ENCODE assay signal across 19 cellular contexts in the genomic region with DNA sequence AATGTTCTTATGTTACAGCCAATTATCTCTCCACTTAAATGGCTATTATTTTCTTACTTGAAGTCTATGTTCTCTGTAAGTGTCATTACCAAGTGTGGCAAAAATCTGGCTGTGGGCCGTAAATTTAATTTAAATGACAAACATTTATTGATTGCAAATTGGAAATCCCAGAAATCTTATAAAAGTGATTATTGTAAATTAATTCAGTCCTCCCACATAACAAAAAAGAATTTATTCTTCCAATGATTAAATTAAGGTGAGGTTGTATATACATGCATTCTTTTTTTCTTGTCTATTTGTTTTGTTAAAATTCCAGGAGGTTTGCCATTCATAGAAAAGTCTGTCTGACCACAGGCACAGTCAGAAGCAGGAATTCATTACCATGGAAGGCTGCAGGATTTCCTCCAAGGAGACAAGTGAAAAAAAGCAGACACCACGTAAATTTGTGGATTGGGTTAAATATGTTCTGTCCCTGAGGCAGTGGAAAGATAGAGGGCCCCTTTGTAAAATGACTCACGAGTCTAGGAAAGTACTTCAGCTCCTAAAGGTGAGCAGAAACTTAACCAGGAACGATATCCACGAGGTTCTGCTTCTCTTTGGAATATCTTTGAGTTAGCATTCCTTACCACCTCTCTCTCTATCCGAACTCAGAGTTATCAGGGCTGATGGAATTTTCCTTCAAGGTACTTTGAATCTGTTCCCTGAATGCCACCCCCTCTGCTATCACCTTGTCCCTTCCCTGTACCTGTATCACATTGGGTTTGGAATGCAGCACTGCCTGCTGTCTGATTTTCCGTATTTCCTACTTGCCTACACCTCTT. TPM values are rescaled to one million over a fixed set of nuclear protein-coding genes. Genes with fewer than 3 reads are reported as not detected.
DNase-seq lines count a peak whose midpoint lies in the region; ATAC-seq, FAIRE-seq and TF ChIP-seq lines count a peak whose summit lies in the region.
"Had no signal": no experiment of that assay in that cellular context is flagged by ENCODE, and none has a peak within 500 bp of the region (broad histone marks: within the 10 kb centered on the region; RNA-seq: fewer than 3 reads in every experiment).

No MANE protein-coding gene starts in this region.

- H3K27me3 ChIP-seq in keratinocyte (ENCODE audit: control insufficient read depth, extremely low read depth, insufficient read depth, low read length) (peaks cover 3% of the 10 kb centered on the region), stomach smooth muscle (ENCODE audit: control insufficient read depth in 1 of 2, insufficient read depth in 2 of 2, low read length in 2 of 2) (no peaks in the 10 kb centered on the region)
- H3K27me3 ChIP-seq: brain microvascular endothelial cell had no signal

- H3K27ac ChIP-seq in keratinocyte (ENCODE audit: control insufficient read depth, insufficient read depth, low read length), result no peak overlapping the region
- peak overlapping the region; percentile 47 for H3K27ac ChIP-seq in stomach smooth muscle (ENCODE audit: low read length)
- H3K27ac ChIP-seq: brain microvascular endothelial cell had no signal

- H2AFZ ChIP-seq in keratinocyte (ENCODE audit: control insufficient read depth, low read length), result peak overlapping the region; percentile 19

- H3K4me2 ChIP-seq in keratinocyte (ENCODE audit: control insufficient read depth, extremely low read depth, insufficient read depth, low read depth, low read length), result no peak overlapping the region

- no peaks in the 10 kb centered on the region for H3K9me1 ChIP-seq in keratinocyte (ENCODE audit: control insufficient read depth, extremely low read depth, insufficient read depth, low read length)

- H3K27ac Mint-ChIP-seq in activated T-cell treated with anti-CD3 and anti-CD28 coated beads, Interleukin-2, amount 50 U/mL, for 72 hours, result no peak overlapping the region
- H3K27ac Mint-ChIP-seq: CD8-positive, alpha-beta T cell; effector memory CD8-positive, alpha-beta T cell had no signal

- dilution Hi-C loops in keratinocyte (cut with MboI; ENCODE audit: extremely low pct_ligation_motif_present, low sequenced_read_pairs), result no loop called here

- H3K4me1 ChIP-seq in keratinocyte (ENCODE audit: control insufficient read depth, extremely low read depth, insufficient read depth, low read length) (no peaks in the 10 kb centered on the region), stomach smooth muscle (ENCODE audit: control insufficient read depth, insufficient read depth, low read length) (peaks cover 36% of the 10 kb centered on the region)

- ATAC-seq in activated T-cell treated with anti-CD3 and anti-CD28 coated beads, Interleukin-2, amount 50 U/mL, for 72 hours (replicated peaks in 1 of 2), result no peak
- ATAC-seq: CD8-positive, alpha-beta T cell; effector memory CD8-positive, alpha-beta T cell; left colon had no signal

- no peaks in the 10 kb centered on the region for H3K36me3 Mint-ChIP-seq in activated T-cell treated with anti-CD3 and anti-CD28 coated beads, Interleukin-2, amount 50 U/mL, for 72 hours (ENCODE audit: insufficient read depth in 2 of 2)
- H3K36me3 Mint-ChIP-seq: CD8-positive, alpha-beta T cell had no signal

- H3K4me1 Mint-ChIP-seq in activated T-cell treated with anti-CD3 and anti-CD28 coated beads, Interleukin-2, amount 50 U/mL, for 72 hours (ENCODE audit: low read depth), result no peaks in the 10 kb centered on the region

- H3K9me3 ChIP-seq in keratinocyte (ENCODE audit: control insufficient read depth, low read depth, low read length) (no peaks in the 10 kb centered on the region), stomach smooth muscle (ENCODE audit: control insufficient read depth in 2 of 2, low read length in 2 of 2) (no peaks in the 10 kb centered on the region)

- no peaks in the 10 kb centered on the region for H3K9me3 Mint-ChIP-seq in activated T-cell treated with anti-CD3 and anti-CD28 coated beads, Interleukin-2, amount 50 U/mL, for 72 hours
- H3K9me3 Mint-ChIP-seq: CD8-positive, alpha-beta T cell; nephron had no signal

- H3K36me3 ChIP-seq in keratinocyte (ENCODE audit: control insufficient read depth in 2 of 2, extremely low read depth in 1 of 2, insufficient read depth in 2 of 2, low read length in 2 of 2) (no peaks in the 10 kb centered on the region), stomach smooth muscle (ENCODE audit: control insufficient read depth in 2 of 2, insufficient read depth in 2 of 2, low read length in 2 of 2) (no peaks in the 10 kb centered on the region)
- H3K36me3 ChIP-seq: brain microvascular endothelial cell had no signal

- H4K20me1 ChIP-seq in keratinocyte (ENCODE audit: control insufficient read depth, extremely low read depth, insufficient read depth, low read length), result no peaks in the 10 kb centered on the region

- peak; percentile 58 for FAIRE-seq in keratinocyte (lab: Jason Lieb, UNC)
- FAIRE-seq: A204.1 had no signal

- H3K9ac ChIP-seq in keratinocyte (ENCODE audit: control insufficient read depth, extremely low read depth, insufficient read depth, low read length), result no peak overlapping the region
- no peak overlapping the region for H3K9ac ChIP-seq in stomach smooth muscle (ENCODE audit: low read length in 2 of 2)

- no peaks in the 10 kb centered on the region for H3K79me2 ChIP-seq in keratinocyte (ENCODE audit: control insufficient read depth, insufficient read depth, low read length)

- H3K4me3 Mint-ChIP-seq in activated T-cell treated with anti-CD3 and anti-CD28 coated beads, Interleukin-2, amount 50 U/mL, for 72 hours, result no peak overlapping the region
- H3K4me3 Mint-ChIP-seq: CD8-positive, alpha-beta T cell; effector memory CD8-positive, alpha-beta T cell; nephron had no signal

- H3K4me3 ChIP-seq in astrocyte of the cerebellum (ENCODE audit: low read depth, low read length) (no peak overlapping the region), keratinocyte (ENCODE audit: control insufficient read depth in 2 of 3, extremely low read depth in 1 of 3, insufficient read depth in 2 of 3, low read depth in 1 of 3, low read length in 3 of 3) (no peak overlapping the region), stomach smooth muscle (ENCODE audit: low read length in 2 of 2) (no peak overlapping the region)

- H3K27me3 Mint-ChIP-seq in activated T-cell treated with anti-CD3 and anti-CD28 coated beads, Interleukin-2, amount 50 U/mL, for 72 hours (ENCODE audit: low read depth), result no peaks in the 10 kb centered on the region
- H3K27me3 Mint-ChIP-seq: effector memory CD8-positive, alpha-beta T cell had no signal

- DNase-seq in NCI-H2029 treated with DMSO at 0.1 percent for 48 hours (lab: John Stamatoyannopoulos, UW) (peak; percentile 40), NCI-H2029 (lab: John Stamatoyannopoulos, UW) (no peak), astrocyte of the cerebellum (ENCODE audit: low read depth) (peak; percentile 80), keratinocyte (ENCODE audit: low read depth, low spot score) (no peak), GM10266 (ENCODE audit: extremely low spot score) (no peak), mucosa of gallbladder (ENCODE audit: low spot score) (no peak)
- DNase-seq in activated T-cell treated with anti-CD3 and anti-CD28 coated beads, Interleukin-2, amount 50 U/mL, for 72 hours, result no peak
- DNase-seq: activated CD8-positive, alpha-beta memory T cell treated with anti-CD3 and anti-CD28 coated beads for 24 hours; activated gamma-delta T cell; brain microvascular endothelial cell; CD8-positive, alpha-beta T cell; effector memory CD8-positive, alpha-beta T cell; left colon; NCI-H2171; NK-92 treated with Interleukin-12 subunit alpha and Interleukin-12 subunit beta, amount 100 ng/mL, for 24 hours; stimulated activated naive CD4-positive, alpha-beta T cell treated with Interleukin-2 at 50 U/mL for 16 hours had no signal

- no peak for TF ChIP-seq CTCF in astrocyte of the cerebellum (IDR thresholded peaks at IDR 0.05; ENCODE audit: low read depth, low read length, missing control alignments)
- no peak for TF ChIP-seq CTCF in keratinocyte (optimal IDR thresholded peaks at IDR 0.05 in 1 of 3, IDR thresholded peaks at IDR 0.05 in 1 of 3, conservative IDR thresholded peaks at IDR 0.05 in 1 of 3; ENCODE audit: extremely low read depth in 1 of 3, insufficient read depth in 2 of 3, low read length in 3 of 3)
- TF ChIP-seq CTCF in GM10266 (IDR thresholded peaks at IDR 0.05; ENCODE audit: control insufficient read depth, insufficient read depth, low read depth, missing control alignments), result no peak

- in situ Hi-C loops in astrocyte of the cerebellum (cut with HindIII; ENCODE audit: low sequenced_read_pairs), result no loop called here

RNA-seq across cellular contexts. Expression of a gene that starts 10.7 kb away (rescaled TPM):
- polyA plus RNA-seq in keratinocyte, result 0.08 to 0.18 TPM (median 0.14 TPM) in 3 replicates
- 0.04 TPM for polyA plus RNA-seq in keratinocyte (2011; ENCODE audit: low read depth)
- polyA plus RNA-seq in keratinocyte (2011; cell fraction: cytosol; rRNA removed), result 0.04 TPM in 2 replicates
- polyA plus RNA-seq in keratinocyte (2011; cell fraction: nucleus; rRNA removed), result 0.03 and 0.24 TPM in 2 replicates
- 0.08 and 0.18 TPM in 2 replicates for polyA plus RNA-seq in keratinocyte (2012; ENCODE audit: low replicate concordance)
- polyA minus RNA-seq in keratinocyte, result 0.03 to 0.77 TPM in 2 of 3 replicates, not detected in the other
- not detected for polyA minus RNA-seq in keratinocyte (2011; cell fraction: cytosol; rRNA and poly(A)+ RNA removed)
- 0.16 and 0.21 TPM in 2 replicates for polyA minus RNA-seq in keratinocyte (2011; cell fraction: nucleus; rRNA and poly(A)+ RNA removed)
- not detected for total RNA-seq in activated T-cell treated with anti-CD3 and anti-CD28 coated beads, Interleukin-2, amount 50 U/mL, for 72 hours
- 28.9 TPM for total RNA-seq in mucosa of gallbladder
- total RNA-seq: CD8-positive, alpha-beta T cell had no signal

Comparison
In these comparisons a context has a peak if more than half of its experiments do, and no peak if none do; other contexts are left out.
1. DNase-seq: peak in NCI-H2029 treated with DMSO at 0.1 percent for 48 hours (single experiment) and astrocyte of the cerebellum (single experiment); none in NCI-H2029 (single experiment), keratinocyte (single experiment), activated T-cell treated with anti-CD3 and anti-CD28 coated beads, Interleukin-2, amount 50 U/mL, for 72 hours (0 of 2), GM10266 (single experiment) and mucosa of gallbladder (single experiment).
2. RNA of a gene that starts 10.7 kb away (total RNA-seq): 28.9 TPM in mucosa of gallbladder (single experiment); not detected in activated T-cell treated with anti-CD3 and anti-CD28 coated beads, Interleukin-2, amount 50 U/mL, for 72 hours; every median in the first group is over 10 times any median in the second.